Comparison of ENCODE assay signal across 10 cellular contexts in genomic region chr5:173094012-173094661, GRCh38. TPM values are rescaled to one million over a fixed set of nuclear protein-coding genes. Genes with fewer than 3 reads are reported as not detected.
A peak's percentile ranks its signal among the peaks of the same experiment; 100 is the strongest.
DNase-seq lines count a peak whose midpoint lies in the region; ATAC-seq and TF ChIP-seq lines count a peak whose summit lies in the region.
"Had no signal": no experiment of that assay in that cellular context is flagged by ENCODE, and none has a peak within 500 bp of the region (broad histone marks: within the 10 kb centered on the region; RNA-seq: fewer than 3 reads in every experiment).

No MANE protein-coding gene starts in this region.

- H3K9me2 ChIP-seq in MM.1S (replicated peaks; ENCODE audit: insufficient read depth, low read length), result no peaks in the 10 kb centered on the region

- H3K9ac ChIP-seq in MM.1S (ENCODE audit: low read length), result no peak overlapping the region

- H3K27ac ChIP-seq in upper lobe of right lung, result no peak overlapping the region
- H3K27ac ChIP-seq in MM.1S (ENCODE audit: low read length), result no peak overlapping the region

- H3K4me3 ChIP-seq in upper lobe of right lung (no peak overlapping the region), MM.1S (ENCODE audit: low read length) (no peak overlapping the region)

- H3K9me3 ChIP-seq in upper lobe of right lung (no peaks in the 10 kb centered on the region), MM.1S (replicated peaks; ENCODE audit: insufficient read depth, low read length) (no peaks in the 10 kb centered on the region)

- no peak overlapping the region for H2AFZ ChIP-seq in MM.1S (ENCODE audit: low read length)

- H3K27me3 ChIP-seq in upper lobe of right lung (no peaks in the 10 kb centered on the region), MM.1S (replicated peaks; ENCODE audit: insufficient read depth, low read length) (no peaks in the 10 kb centered on the region)

- no peaks in the 10 kb centered on the region for H4K20me1 ChIP-seq in MM.1S (ENCODE audit: insufficient read depth, low read length)

- no peak for TF ChIP-seq CTCF in upper lobe of right lung (IDR thresholded peaks at IDR 0.05)
- no peak for TF ChIP-seq CTCF in MM.1S (IDR thresholded peaks at IDR 0.05; ENCODE audit: low read length)
- no peak for TF ChIP-seq CTCF in GM20000 (IDR thresholded peaks at IDR 0.05; ENCODE audit: extremely low read depth, missing control alignments)

- intact Hi-C loops in Right ventricle myocardium superior (cut with DNase I), result no loop called here
- intact Hi-C loops in Right ventricle myocardium inferior (cut with DNase I), result no loop called here
- intact Hi-C loops in upper lobe of right lung (cut with DNase I), result no loop called here

- H3F3A ChIP-seq in MM.1S (ENCODE audit: insufficient read depth, low read length), result no peaks in the 10 kb centered on the region

- H3K4me1 ChIP-seq in upper lobe of right lung (peaks cover 27% of the 10 kb centered on the region), MM.1S (ENCODE audit: low read length) (no peaks in the 10 kb centered on the region)

- no peak for DNase-seq in Right ventricle myocardium superior
- DNase-seq in Right ventricle myocardium inferior (ENCODE audit: missing footprints), result no peak
- peak; percentile 26 for DNase-seq in brain pericyte (ENCODE audit: low read depth, low spot score)
- DNase-seq in left kidney (ENCODE audit: low read depth, low spot score), result peak; percentile 31
- DNase-seq in upper lobe of right lung, result no peak
- no peak for DNase-seq in NOMO-1 (lab: John Stamatoyannopoulos, UW; ENCODE audit: unreplicated experiment in 2 of 2)
- no peak for DNase-seq in MM.1S
- DNase-seq in GM20000 (ENCODE audit: low spot score), result no peak
- DNase-seq: hippocampal formation, retina had no signal

- no peak overlapping the region for H3K4me2 ChIP-seq in MM.1S (ENCODE audit: low read depth, low read length)

- H3K36me3 ChIP-seq in upper lobe of right lung, result peaks cover 19% of the 10 kb centered on the region
- no peaks in the 10 kb centered on the region for H3K36me3 ChIP-seq in MM.1S (replicated peaks; ENCODE audit: insufficient read depth, low read length)

- ATAC-seq in Right ventricle myocardium superior (ENCODE audit: poor library complexity) (peak; percentile 34), Right ventricle myocardium inferior (no peak), upper lobe of right lung (peak; percentile 55)

- no peaks in the 10 kb centered on the region for H3K79me2 ChIP-seq in MM.1S (ENCODE audit: low read length)

RNA-seq across cellular contexts. Expression of gene CREBRF, which starts 38.0 kb away (rescaled TPM):
- total RNA-seq in Right ventricle myocardium superior (23.9 TPM), Right ventricle myocardium inferior (23.9 TPM), upper lobe of right lung (47.4 TPM)

RNA-seq across cellular contexts. Expression of gene BNIP1, which starts 50.2 kb away (rescaled TPM):
- total RNA-seq in Right ventricle myocardium superior, result 9.1 TPM
- total RNA-seq in Right ventricle myocardium inferior, result 10.0 TPM
- 9.1 TPM for total RNA-seq in upper lobe of right lung

Comparison
In these comparisons a context has a peak if more than half of its experiments do, and no peak if none do; other contexts are left out.
1. DNase-seq: peak in brain pericyte (single experiment) and left kidney (single experiment); none in Right ventricle myocardium superior (single experiment), Right ventricle myocardium inferior (single experiment), upper lobe of right lung (single experiment), NOMO-1 (0 of 2), MM.1S (single experiment) and GM20000 (single experiment).